29 cellular contexts compared by ENCODE assay signal in the genomic region with DNA sequence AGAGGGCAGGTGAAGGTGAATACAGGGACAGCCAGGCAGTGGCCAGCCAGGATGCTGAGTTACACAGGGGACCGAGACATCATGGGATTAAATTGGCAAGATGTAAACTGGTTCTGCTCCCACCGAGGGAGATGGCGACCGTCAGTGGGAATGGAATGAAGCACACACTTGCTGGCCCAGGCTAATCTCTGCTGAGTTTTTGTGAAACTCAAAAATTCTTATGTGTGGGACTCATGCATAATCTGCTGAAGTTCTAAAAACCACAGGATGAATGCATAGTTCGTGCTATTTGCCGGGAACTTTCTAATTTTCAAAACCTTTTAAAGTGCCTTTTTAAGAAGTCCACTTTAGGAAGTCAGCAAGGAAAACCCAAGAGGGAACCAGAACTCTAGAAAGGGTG.
DNase-seq lines count a peak whose midpoint lies in the region; ATAC-seq and TF ChIP-seq lines count a peak whose summit lies in the region.
"Had no signal": no experiment of that assay in that cellular context is flagged by ENCODE, and none has a peak within 500 bp of the region (broad histone marks: within the 10 kb centered on the region; RNA-seq: fewer than 3 reads in every experiment).

No MANE protein-coding gene starts in this region.

- TF ChIP-seq CTCF in osteoblast (IDR thresholded peaks at IDR 0.05; ENCODE audit: extremely low read depth, low read depth, low read length), result no peak

- peak overlapping the region; percentile 50 for H2AFZ ChIP-seq in osteoblast (ENCODE audit: low read length)

- ATAC-seq in GM21529 (IDR thresholded peaks at IDR 0.05; ENCODE audit: unreplicated experiment), result no peak
- ATAC-seq in HG02870 (IDR thresholded peaks at IDR 0.05; ENCODE audit: unreplicated experiment), result no peak
- ATAC-seq: left colon; naive thymus-derived CD8-positive, alpha-beta T cell; pancreas; right cardiac atrium; WTC11 had no signal

- no peaks in the 10 kb centered on the region for H3K27me3 ChIP-seq in osteoblast (ENCODE audit: insufficient read depth, low read length)
- H3K27me3 ChIP-seq: esophagus squamous epithelium, pancreas had no signal

- no peaks in the 10 kb centered on the region for H4K20me1 ChIP-seq in osteoblast (ENCODE audit: insufficient read depth, low read length)

- peaks cover 15% of the 10 kb centered on the region for H3K4me1 ChIP-seq in osteoblast (ENCODE audit: insufficient read depth, low read length)

- peak overlapping the region; percentile 65 for H3K27ac ChIP-seq in osteoblast (ENCODE audit: low read depth, low read length)
- H3K27ac ChIP-seq: esophagus squamous epithelium, pancreas had no signal

- H3K79me2 ChIP-seq in osteoblast (ENCODE audit: insufficient read depth, low read length), result no peaks in the 10 kb centered on the region

- no peak overlapping the region for H3K4me3 ChIP-seq in osteoblast (ENCODE audit: insufficient read depth, low read length)
- H3K4me3 ChIP-seq: esophagus squamous epithelium, pancreas had no signal

- DNase-seq in AG20443 (ENCODE audit: low spot score), result peak; percentile 85
- peak; percentile 26 for DNase-seq in M059J (ENCODE audit: low read depth)
- DNase-seq in dedifferentiated amniotic fluid mesenchymal stem cell (ENCODE audit: extremely low spot score), result peak; percentile 68
- peak; percentile 82 for DNase-seq in osteoblast (ENCODE audit: insufficient read length, low spot score, missing footprints)
- DNase-seq in OCI-M1 (lab: John Stamatoyannopoulos, UW), result no peak
- DNase-seq in activated naive CD4-positive, alpha-beta T cell treated with Interleukin-2 at 50 U/mL for 16 hours, result no peak
- DNase-seq: activated CD4-positive, alpha-beta T cell treated with anti-CD3 and anti-CD28 coated beads, Interleukin-2, amount 50 U/mL, for 4 hours; activated CD8-positive, alpha-beta memory T cell treated with anti-CD3 and anti-CD28 coated beads, Interleukin-2, amount 50 U/mL, for 4 hours; activated gamma-delta T cell treated with Interleukin-2 at 50 U/mL for 16 hours; anterior cingulate cortex; CD4-positive, alpha-beta memory T cell; DMS 273 treated with DMSO at 0.1 percent for 48 hours; endodermal cell; esophagus squamous epithelium; head of caudate nucleus; Kasumi-1; left colon; naive thymus-derived CD8-positive, alpha-beta T cell; NCI-H1092; NCI-H1930; NCI-H345; NCI-H774; pancreas; right cardiac atrium; Right ventricle myocardium superior; T-helper 9 cell had no signal

- no peaks in the 10 kb centered on the region for H3K36me3 ChIP-seq in osteoblast (ENCODE audit: insufficient read depth, low read length)
- H3K36me3 ChIP-seq: esophagus squamous epithelium, pancreas had no signal

- peak overlapping the region; percentile 40 for H3K4me2 ChIP-seq in osteoblast (ENCODE audit: insufficient read depth, low read length)

- H3K9me3 ChIP-seq in osteoblast (ENCODE audit: low read depth, low read length), result no peaks in the 10 kb centered on the region
- H3K9me3 ChIP-seq: esophagus squamous epithelium, pancreas had no signal

Comparison
In these comparisons a context has a peak if more than half of its experiments do, and no peak if none do; other contexts are left out.
1. DNase-seq: peak in AG20443 (single experiment), M059J (single experiment), dedifferentiated amniotic fluid mesenchymal stem cell (single experiment) and osteoblast (single experiment); none in OCI-M1 (single experiment) and activated naive CD4-positive, alpha-beta T cell treated with Interleukin-2 at 50 U/mL for 16 hours (single experiment).